ENCODE assay signal across 9 cellular contexts in genomic region chr11:65438257-65439151, GRCh38. TPM values are rescaled to one million over a fixed set of nuclear protein-coding genes. Genes with fewer than 3 reads are reported as not detected.
A peak's percentile ranks its signal among the peaks of the same experiment; 100 is the strongest.
DNase-seq lines count a peak whose midpoint lies in the region; ATAC-seq and TF ChIP-seq lines count a peak whose summit lies in the region.
"Had no signal": no experiment of that assay in that cellular context is flagged by ENCODE, and none has a peak within 500 bp of the region (broad histone marks: within the 10 kb centered on the region; RNA-seq: fewer than 3 reads in every experiment).

No MANE protein-coding gene starts in this region.

- no peak overlapping the region for H3K4me3 Mint-ChIP-seq in activated naive CD8-positive, alpha-beta T cell treated with anti-CD3 and anti-CD28 coated beads, Interleukin-2, amount 50 U/mL, for 24 hours

- in situ Hi-C loops in transverse colon (cut with MboI; ENCODE audit: low pct_ligation_motif_present in 1 of 4, low pct_unique_long_range_greater_than_20kb in 1 of 4, low sequenced_read_pairs in 3 of 4) = no loop called here

- ATAC-seq in left cardiac atrium (no peak), HG02852 (IDR thresholded peaks at IDR 0.05; ENCODE audit: unreplicated experiment) (no peak), GM19328 (IDR thresholded peaks at IDR 0.05; ENCODE audit: unreplicated experiment) (no peak)
- no peak for ATAC-seq in activated naive CD8-positive, alpha-beta T cell treated with anti-CD3 and anti-CD28 coated beads, Interleukin-2, amount 50 U/mL, for 24 hours

- H3K4me1 ChIP-seq in left ventricle myocardium inferior = peaks cover 99% of the 10 kb centered on the region
- peaks cover 16 to 77% (median 21%) of the 10 kb centered on the region in 4 donors for H3K4me1 ChIP-seq in transverse colon

- TF ChIP-seq CTCF in left ventricle myocardium inferior (IDR thresholded peaks at IDR 0.05; ENCODE audit: borderline replicate concordance) (no peak), transverse colon (IDR thresholded peaks at IDR 0.05) (no peak)

- H3K27me3 ChIP-seq in left ventricle myocardium inferior (ENCODE audit: low read depth) (no peaks in the 10 kb centered on the region), transverse colon (no peaks in the 10 kb centered on the region)

- peak overlapping the region; percentile 61 for H3K27ac Mint-ChIP-seq in activated naive CD8-positive, alpha-beta T cell treated with anti-CD3 and anti-CD28 coated beads, Interleukin-2, amount 50 U/mL, for 24 hours

- H3K27ac ChIP-seq in left ventricle myocardium inferior (replicated peaks) (peak overlapping the region; percentile 73), transverse colon (peak overlapping the region; percentile 45 to 100 (median 74))

- no peaks in the 10 kb centered on the region for H3K9me3 Mint-ChIP-seq in activated naive CD8-positive, alpha-beta T cell treated with anti-CD3 and anti-CD28 coated beads, Interleukin-2, amount 50 U/mL, for 24 hours

- peaks cover 63% of the 10 kb centered on the region for H3K36me3 Mint-ChIP-seq in activated naive CD8-positive, alpha-beta T cell treated with anti-CD3 and anti-CD28 coated beads, Interleukin-2, amount 50 U/mL, for 24 hours (ENCODE audit: low read depth)

- TF ChIP-seq EP300 in transverse colon (IDR thresholded peaks at IDR 0.05; ENCODE audit: low read depth) = no peak

- intact Hi-C loops in left ventricle myocardium inferior (cut with micrococcal nuclease) (no loop called here), left cardiac atrium (cut with DNase I) (no loop called here), transverse colon (cut with DNase I; ENCODE audit: low total_unique reads) (no loop called here)

- H3K9me3 ChIP-seq in left ventricle myocardium inferior (replicated peaks) (no peaks in the 10 kb centered on the region), transverse colon (no peaks in the 10 kb centered on the region)

- peaks cover 92% of the 10 kb centered on the region for H3K36me3 ChIP-seq in left ventricle myocardium inferior
- peaks cover 0 to 49% (median 16%) of the 10 kb centered on the region in 4 donors for H3K36me3 ChIP-seq in transverse colon

- TF ChIP-seq POLR2A in transverse colon (IDR thresholded peaks at IDR 0.05) = no peak

- no peaks in the 10 kb centered on the region for H3K27me3 Mint-ChIP-seq in activated naive CD8-positive, alpha-beta T cell treated with anti-CD3 and anti-CD28 coated beads, Interleukin-2, amount 50 U/mL, for 24 hours

- H3K4me1 Mint-ChIP-seq in activated naive CD8-positive, alpha-beta T cell treated with anti-CD3 and anti-CD28 coated beads, Interleukin-2, amount 50 U/mL, for 24 hours = peaks cover 83% of the 10 kb centered on the region

- H3K4me3 ChIP-seq in left ventricle myocardium inferior (peak overlapping the region; percentile 35), transverse colon (no peak overlapping the region)

- 84 to 93% methylated on average over 9 of the region's 9 CpGs for WGBS in transverse colon (ENCODE audit: low coverage in 1 of 2), 2 donors

- DNase-seq in left ventricle myocardium inferior (no peak), left cardiac atrium (no peak), glomerular visceral epithelial cell (ENCODE audit: extremely low spot score) (peak; percentile 20), transverse colon (no peak), Ammon's horn (ENCODE audit: low spot score) (no peak)
- DNase-seq in activated naive CD8-positive, alpha-beta T cell treated with anti-CD3 and anti-CD28 coated beads, Interleukin-2, amount 50 U/mL, for 24 hours = no peak
- DNase-seq: NCI-H2107 had no signal

RNA-seq across cellular contexts. Expression of gene NEAT1, which starts 15.9 kb away (rescaled TPM):
- total RNA-seq in left ventricle myocardium inferior (405 TPM), left cardiac atrium (100 to 1,000 TPM; 405 to 657 TPM), transverse colon (100 to 1,000 TPM; 370 to 782 (median 680) TPM)

RNA-seq across cellular contexts. Expression of gene FRMD8, which starts 52.1 kb away (rescaled TPM):
- 8.4 TPM for total RNA-seq in left ventricle myocardium inferior
- total RNA-seq in left cardiac atrium = 10 to 100 TPM; 13.4 to 21.5 TPM
- total RNA-seq in transverse colon = 100 to 1,000 TPM in 3 of 4 donors, 10 to 100 TPM in 1; 64.3 to 164 (median 128) TPM

RNA-seq across cellular contexts. Expression of gene SLC25A45, which starts 56.1 kb away (rescaled TPM):
- total RNA-seq in left ventricle myocardium inferior (5.0 TPM), left cardiac atrium (1 to 10 TPM; 4.1 to 7.2 TPM), transverse colon (1 to 10 TPM; 2.2 to 5.6 (median 5.2) TPM)
